In the genomic region with DNA sequence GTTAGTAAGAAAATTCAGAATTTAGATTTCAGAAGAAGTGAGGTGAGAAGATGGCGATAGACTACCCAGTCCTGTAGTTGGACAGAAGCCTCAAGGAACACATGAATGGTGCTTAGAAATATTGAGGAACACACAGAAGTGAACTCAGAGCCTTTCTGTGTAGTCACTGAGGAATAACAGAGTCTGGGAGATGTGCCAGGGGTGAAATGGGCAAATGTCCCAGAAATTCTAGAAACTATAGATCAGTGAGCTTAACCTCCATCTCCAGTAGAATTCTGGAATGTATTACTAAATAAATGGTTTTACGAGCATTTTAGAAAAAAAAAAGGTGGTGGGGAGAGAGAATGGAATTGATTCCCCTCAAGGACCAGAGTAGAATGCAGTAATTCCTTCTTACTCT, we compare ENCODE assay signal across 16 cellular contexts.
DNase-seq lines count a peak whose midpoint lies in the region; TF ChIP-seq lines count a peak whose summit lies in the region.
"Had no signal": no experiment of that assay in that cellular context is flagged by ENCODE, and none has a peak within 500 bp of the region (broad histone marks: within the 10 kb centered on the region; RNA-seq: fewer than 3 reads in every experiment).

No MANE protein-coding gene starts in this region.

- no peaks in the 10 kb centered on the region for H3K27me3 ChIP-seq in adipocyte (replicated peaks; ENCODE audit: control insufficient read depth, insufficient read depth, low read length)

- DNase-seq in AG10803 (ENCODE audit: low read depth) (peak; percentile 9), LNCaP clone FGC (ENCODE audit: low read depth) (peak; percentile 22), adipocyte (ENCODE audit: low read depth) (peak; percentile 14), iPS-NIHi11 (ENCODE audit: low spot score) (peak; percentile 6), HT-29 (ENCODE audit: low spot score) (no peak), SW 1271 (lab: John Stamatoyannopoulos, UW) (no peak), NCI-H187 treated with DMSO at 0.1 percent for 48 hours (lab: John Stamatoyannopoulos, UW) (no peak)
- DNase-seq in effector CD4-positive, alpha-beta T cell: no peak
- DNase-seq: activated B cell treated with CpG ODN at 0.5 μM for 24 hours, cortex of kidney, GF-D8, glutamatergic neuron, NCI-H2081 treated with DMSO at 0.1 percent for 48 hours, NCI-H82, nephron progenitor cell, RPMI8226 had no signal

- H3K36me3 ChIP-seq in adipocyte (ENCODE audit: control insufficient read depth, insufficient read depth, low read length, severe bottlenecking): no peaks in the 10 kb centered on the region

- no peak overlapping the region for H3K9ac ChIP-seq in adipocyte (ENCODE audit: low read length)

- no peaks in the 10 kb centered on the region for H3K4me1 ChIP-seq in adipocyte (ENCODE audit: control insufficient read depth, insufficient read depth, low read length)

- H3K9me3 ChIP-seq in adipocyte (ENCODE audit: control insufficient read depth, low read length): no peaks in the 10 kb centered on the region

- no peak overlapping the region for H3K4me3 ChIP-seq in AG10803 (ENCODE audit: low read length)
- no peak overlapping the region for H3K4me3 ChIP-seq in LNCaP clone FGC (ENCODE audit: low read depth, low read length)
- no peak overlapping the region for H3K4me3 ChIP-seq in adipocyte (ENCODE audit: low read length)

- no peak for TF ChIP-seq CTCF in AG10803 (conservative IDR thresholded peaks at IDR 0.05; ENCODE audit: low read length)
- TF ChIP-seq CTCF in LNCaP clone FGC (IDR thresholded peaks at IDR 0.05; ENCODE audit: control insufficient read depth, extremely low read depth, insufficient read depth): no peak

Comparison
In these comparisons a context has a peak if more than half of its experiments do, and no peak if none do; other contexts are left out.
1. DNase-seq: peak in AG10803 (single experiment), LNCaP clone FGC (single experiment), adipocyte (single experiment) and iPS-NIHi11 (single experiment); none in HT-29 (single experiment), SW 1271 (0 of 2), NCI-H187 treated with DMSO at 0.1 percent for 48 hours (single experiment) and effector CD4-positive, alpha-beta T cell (single experiment).